Comparison of ENCODE assay signal across 10 cellular contexts in the genomic region with DNA sequence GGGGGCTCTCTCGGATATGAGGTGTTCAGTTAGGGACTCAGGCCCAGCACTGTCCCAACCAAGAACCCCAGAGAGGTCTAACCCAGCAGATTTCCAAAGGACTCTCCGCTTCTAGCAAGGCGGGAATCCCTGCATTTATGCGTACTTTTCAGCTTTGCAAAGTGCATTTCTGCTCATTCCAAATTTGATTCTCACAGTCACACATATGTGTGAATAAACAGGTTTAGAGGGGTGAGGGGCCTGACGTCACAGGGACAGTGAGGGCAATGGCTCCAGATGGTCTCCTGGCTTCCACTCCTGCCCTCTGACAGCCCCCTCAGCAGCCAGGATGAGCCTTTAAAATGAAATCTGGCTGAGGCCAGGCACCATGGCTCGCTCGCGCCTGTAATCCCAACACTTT. TPM values are rescaled to one million over a fixed set of nuclear protein-coding genes. Genes with fewer than 3 reads are reported as not detected.
DNase-seq lines count a peak whose midpoint lies in the region; ATAC-seq and TF ChIP-seq lines count a peak whose summit lies in the region.
"Had no signal": no experiment of that assay in that cellular context is flagged by ENCODE, and none has a peak within 500 bp of the region (broad histone marks: within the 10 kb centered on the region; RNA-seq: fewer than 3 reads in every experiment).

No MANE protein-coding gene starts in this region.

- peaks cover 47 to 54% of the 10 kb centered on the region in 2 donors for H3K4me1 Mint-ChIP-seq in natural killer cell treated with Interleukin-12 subunit alpha and Interleukin-12 subunit beta and Interleukin-15 and Interleukin-18, amount 100 ng/mL, for 72 hours (ENCODE audit: low read depth in 2 of 2)

- no peaks in the 10 kb centered on the region for H3K27me3 Mint-ChIP-seq in natural killer cell treated with Interleukin-12 subunit alpha and Interleukin-12 subunit beta and Interleukin-15 and Interleukin-18, amount 100 ng/mL, for 72 hours

- H3K9me3 Mint-ChIP-seq in natural killer cell treated with Interleukin-12 subunit alpha and Interleukin-12 subunit beta and Interleukin-15 and Interleukin-18, amount 100 ng/mL, for 72 hours, result no peaks in the 10 kb centered on the region

- peaks cover 64 to 89% (median 82%) of the 10 kb centered on the region in 10 experiments for H3K4me1 ChIP-seq in BLaER1 treated with 17β-estradiol and CSF1 and Interleukin-3, amounts not matched to agents 10 nM and 100 nM
- H3K4me1 ChIP-seq in adrenal gland (replicated peaks in 1 of 2), result peaks cover 27 to 80% of the 10 kb centered on the region in 2 donors

- peaks cover 0 to 53% (median 0%) of the 10 kb centered on the region in 11 experiments; a peak in 7 of 22 replicates for H3K27me3 ChIP-seq in BLaER1 treated with 17β-estradiol and CSF1 and Interleukin-3, amounts not matched to agents 10 nM and 100 nM
- H3K27me3 ChIP-seq in adrenal gland, result no peaks in the 10 kb centered on the region

- no peak for TF ChIP-seq CTCF in HFF-Myc (IDR thresholded peaks at IDR 0.05; ENCODE audit: low read depth, low read length, missing control alignments)
- TF ChIP-seq CTCF in adrenal gland (IDR thresholded peaks at IDR 0.05), result no peak

- no peak for ATAC-seq in natural killer cell treated with Interleukin-12 subunit alpha and Interleukin-12 subunit beta and Interleukin-15 and Interleukin-18, amount 100 ng/mL, for 72 hours
- ATAC-seq in HG03442 (IDR thresholded peaks at IDR 0.05; ENCODE audit: unreplicated experiment), result no peak
- no peak for ATAC-seq in HG03460 (IDR thresholded peaks at IDR 0.05; ENCODE audit: unreplicated experiment)

- peak overlapping the region in 8 of 11 experiments; percentile 73 to 87 (median 79); a peak in 7 of 22 replicates for H3K9ac ChIP-seq in BLaER1 treated with 17β-estradiol and CSF1 and Interleukin-3, amounts not matched to agents 10 nM and 100 nM
- H3K9ac ChIP-seq: parathyroid adenoma had no signal

- no peaks in the 10 kb centered on the region for H3K36me3 ChIP-seq in BLaER1 treated with 17β-estradiol and CSF1 and Interleukin-3, amounts not matched to agents 10 nM and 100 nM
- H3K36me3 ChIP-seq in adrenal gland (replicated peaks in 1 of 2), result no peaks in the 10 kb centered on the region

- no peaks in the 10 kb centered on the region for H3K36me3 Mint-ChIP-seq in natural killer cell treated with Interleukin-12 subunit alpha and Interleukin-12 subunit beta and Interleukin-15 and Interleukin-18, amount 100 ng/mL, for 72 hours

- intact Hi-C loops in adrenal gland (cut with DNase I), result no loop called here

- no peak overlapping the region for H3K27ac Mint-ChIP-seq in natural killer cell treated with Interleukin-12 subunit alpha and Interleukin-12 subunit beta and Interleukin-15 and Interleukin-18, amount 100 ng/mL, for 72 hours

- no peaks in the 10 kb centered on the region for H3K9me3 ChIP-seq in BLaER1 treated with 17β-estradiol and CSF1 and Interleukin-3, amounts not matched to agents 10 nM and 100 nM (replicated peaks in 1 of 11)
- no peaks in the 10 kb centered on the region for H3K9me3 ChIP-seq in adrenal gland (replicated peaks in 1 of 3)

- peak overlapping the region in 2 of 11 experiments; percentile 80 to 95; a peak in 3 of 22 replicates for H3K27ac ChIP-seq in BLaER1 treated with 17β-estradiol and CSF1 and Interleukin-3, amounts not matched to agents 10 nM and 100 nM
- peak overlapping the region in 4 of 5 donors; percentile 43 to 96 (median 86) for H3K27ac ChIP-seq in adrenal gland
- H3K27ac ChIP-seq: parathyroid adenoma had no signal

- H3K4me3 Mint-ChIP-seq in natural killer cell treated with Interleukin-12 subunit alpha and Interleukin-12 subunit beta and Interleukin-15 and Interleukin-18, amount 100 ng/mL, for 72 hours, result peak overlapping the region; percentile 70

- H4K20me1 ChIP-seq in BLaER1 treated with 17β-estradiol and CSF1 and Interleukin-3, amounts not matched to agents 10 nM and 100 nM, result peaks cover 0 to 25% (median 9%) of the 10 kb centered on the region in 11 experiments; a peak in 10 of 22 replicates

- peak overlapping the region in 6 of 10 experiments; percentile 61 to 74 (median 66); a peak in 8 of 20 replicates for H3K4me3 ChIP-seq in BLaER1 treated with 17β-estradiol and CSF1 and Interleukin-3, amounts not matched to agents 10 nM and 100 nM
- H3K4me3 ChIP-seq in HFF-Myc (replicated peaks; ENCODE audit: low read depth, low read length), result peak overlapping the region; percentile 58
- H3K4me3 ChIP-seq in adrenal gland, result no peak overlapping the region

- no peak for TF ChIP-seq POLR2A in adrenal gland (IDR thresholded peaks at IDR 0.05)

- H3K4me2 ChIP-seq in BLaER1 treated with 17β-estradiol and CSF1 and Interleukin-3, amounts not matched to agents 10 nM and 100 nM, result peak overlapping the region; percentile 92 to 100 (median 98)

- 86 to 90% (median 88%) methylated on average over 7 to 8 of the region's 8 CpGs for WGBS in adrenal gland, 4 donors

- DNase-seq in HFF-Myc (ENCODE audit: extremely low read depth, low read depth) (no peak), adrenal gland (no peak), putamen (ENCODE audit: low spot score) (no peak)
- no peak for DNase-seq in natural killer cell treated with Interleukin-12 subunit alpha and Interleukin-12 subunit beta and Interleukin-15 and Interleukin-18, amount 100 ng/mL, for 72 hours (ENCODE audit: low spot score)
- no peak for DNase-seq in activated effector memory CD4-positive, alpha-beta T cell treated with Interleukin-2 at 50 U/mL for 16 hours
- DNase-seq: EL had no signal

RNA-seq across cellular contexts. Expression of gene ECE1, which starts 0.9 kb away (rescaled TPM):
- total RNA-seq in adrenal gland, result 100 to 1,000 TPM; 173 to 588 (median 259) TPM
- 100 to 1,000 TPM; 150 to 327 (median 176) TPM for polyA plus RNA-seq in adrenal gland
- total RNA-seq in natural killer cell treated with Interleukin-12 subunit alpha and Interleukin-12 subunit beta and Interleukin-15 and Interleukin-18, amount 100 ng/mL, for 72 hours, result 10 to 100 TPM; 33.7 to 53.9 TPM

Comparison
In these comparisons a context has a peak if more than half of its experiments do, and no peak if none do; other contexts are left out.
1. H3K4me3 ChIP-seq: peak in BLaER1 treated with 17β-estradiol and CSF1 and Interleukin-3, amounts not matched to agents 10 nM and 100 nM (6 of 10) and HFF-Myc (single experiment); none in adrenal gland (0 of 4).